ENCODE assay signal across 1 cellular context in genomic region chr13:46184277-46184699, GRCh38.
A peak's percentile ranks its signal among the peaks of the same experiment; 100 is the strongest.
TF ChIP-seq lines count a peak whose summit lies in the region.

No MANE protein-coding gene starts in this region.

TF ChIP-seq in GM12878, 131 proteins besides CTCF, POLR2A, EP300 and RAD21 (continued from another document):
- 0 out of 2 replicates have a peak, but pooled peaks have one; percentile 19 for TF ChIP-seq ZNF592 (IDR thresholded peaks at IDR 0.05)
- TF ChIP-seq SMC3 (IDR thresholded peaks at IDR 0.05; ENCODE audit: borderline replicate concordance, low read length), result peak; percentile 70; the same call in 1 of the 2 replicates
- peak; percentile 63; the same call in 1 of the 2 replicates for TF ChIP-seq MLLT1 (IDR thresholded peaks at IDR 0.05)
- TF ChIP-seq NKRF (conservative IDR thresholded peaks at IDR 0.05), result peak; percentile 49; the same call in 1 of the 2 replicates
- TF ChIP-seq RUNX3 (IDR thresholded peaks at IDR 0.05; ENCODE audit: low read length), result 0 out of 2 replicates have a peak, but pooled peaks have one; percentile 50
- TF ChIP-seq NBN (IDR thresholded peaks at IDR 0.05), result peak; percentile 79
- no peak for TF ChIP-seq RFX5 (IDR thresholded peaks at IDR 0.05; ENCODE audit: low read depth, low read length)
- TF ChIP-seq IKZF2 (IDR thresholded peaks at IDR 0.05), result 0 out of 4 replicates have a peak, but pooled peaks of 1 of the 2 experiments have one; percentile 9
- 0 out of 2 replicates have a peak, but pooled peaks have one; percentile 27 for TF ChIP-seq ESRRA (IDR thresholded peaks at IDR 0.05; ENCODE audit: low read length)
- TF ChIP-seq FOXK2 (IDR thresholded peaks at IDR 0.05), result no peak
- no peak for TF ChIP-seq ZNF207 (IDR thresholded peaks at IDR 0.05; ENCODE audit: borderline replicate concordance)
- peak; percentile 63; the same call in 1 of the 2 replicates for TF ChIP-seq TCF3 (IDR thresholded peaks at IDR 0.05; ENCODE audit: borderline replicate concordance, insufficient read depth, low read depth, low read length)
- peak; percentile 67; the same call in 1 of the 2 replicates for TF ChIP-seq SMARCA5 (IDR thresholded peaks at IDR 0.05)
- TF ChIP-seq IRF4 (IDR thresholded peaks at IDR 0.05; ENCODE audit: low read depth, low read length), result no peak
- TF ChIP-seq MEF2A (IDR thresholded peaks at IDR 0.05; ENCODE audit: insufficient read depth, low read depth, low read length), result peak; percentile 43; the same call in 1 of the 2 replicates
- TF ChIP-seq RB1 (IDR thresholded peaks at IDR 0.05; ENCODE audit: borderline replicate concordance), result no peak
- TF ChIP-seq CREB1 (IDR thresholded peaks at IDR 0.05; ENCODE audit: low read depth), result 0 out of 2 replicates have a peak, but pooled peaks have one; percentile 16
- TF ChIP-seq CHD2 (IDR thresholded peaks at IDR 0.05; ENCODE audit: borderline replicate concordance, low read depth, low read length), result peak; percentile 31; the same call in 1 of the 2 replicates
- peak; percentile 35 for TF ChIP-seq SKIL (IDR thresholded peaks at IDR 0.05; ENCODE audit: low read depth, poor library complexity, severe bottlenecking)
